Comparison of ENCODE assay signal across 8 cellular contexts in genomic region chr1:156816561-156817328, GRCh38. TPM values are rescaled to one million over a fixed set of nuclear protein-coding genes. Genes with fewer than 3 reads are reported as not detected.
DNase-seq lines count a peak whose midpoint lies in the region; ATAC-seq, FAIRE-seq and TF ChIP-seq lines count a peak whose summit lies in the region.

TSS of gene SH2D2A (minus strand) at chr1:156816848. CDS start at chr1:156816708, 140 bp downstream.

- H3K79me2 ChIP-seq in KMS-11 (ENCODE audit: insufficient read depth, low read depth), result no peaks in the 10 kb centered on the region
- H3K79me2 ChIP-seq in endothelial cell of umbilical vein (ENCODE audit: control insufficient read depth, insufficient read depth, low read length), result no peaks in the 10 kb centered on the region

- no peaks in the 10 kb centered on the region for H3K9me1 ChIP-seq in endothelial cell of umbilical vein (replicated peaks; ENCODE audit: control insufficient read depth, extremely low read depth, insufficient read depth, low read length)

- peak; percentile 62 for FAIRE-seq in endothelial cell of umbilical vein (lab: Jason Lieb, UNC)

- peak within 1 kb of the TSS; percentile 1; the same call in 1 of the 2 replicates for H3K4me2 ChIP-seq in KMS-11
- peak within 1 kb of the TSS; percentile 3 for H3K4me2 ChIP-seq in endothelial cell of umbilical vein (ENCODE audit: insufficient read depth, low read length)

- ATAC-seq in GM19395 (IDR thresholded peaks at IDR 0.05; ENCODE audit: unreplicated experiment), result peak; percentile 76
- no peak for ATAC-seq in HG03095 (IDR thresholded peaks at IDR 0.05; ENCODE audit: unreplicated experiment)

- no peaks in the 10 kb centered on the region for H3K36me3 ChIP-seq in KMS-11 (ENCODE audit: insufficient read depth)
- H3K36me3 ChIP-seq in endothelial cell of umbilical vein (ENCODE audit: control insufficient read depth in 2 of 2, extremely low read depth in 1 of 2, insufficient read depth in 2 of 2, low read length in 2 of 2), result no peaks in the 10 kb centered on the region
- no peaks in the 10 kb centered on the region for H3K36me3 ChIP-seq in skeletal muscle tissue (ENCODE audit: control insufficient read depth in 3 of 3, insufficient read depth in 3 of 3, low read length in 3 of 3)

- POLR2A ChIA-PET in endothelial cell of umbilical vein (lab: Charles Lee), result no interaction called here

- no peak for TF ChIP-seq POLR2A in endothelial cell of umbilical vein (IDR thresholded peaks at IDR 0.05; ENCODE audit: low read depth, low read length)

- BruUV-seq in endothelial cell of umbilical vein (replicated peaks; lab: Mats Ljungman, UMichigan), result no TSS peak

- H3K9me3 ChIP-seq in endothelial cell of umbilical vein (replicated peaks; ENCODE audit: control insufficient read depth, insufficient read depth, low read length), result no peaks in the 10 kb centered on the region
- H3K9me3 ChIP-seq in skeletal muscle tissue (ENCODE audit: control insufficient read depth in 3 of 3, low read length in 3 of 3), result no peaks in the 10 kb centered on the region

- dilution Hi-C loops in endothelial cell of umbilical vein (cut with MboI; ENCODE audit: extremely low pct_ligation_motif_present, low sequenced_read_pairs), result no loop called here

- TF ChIP-seq CTCF in KMS-11 (conservative IDR thresholded peaks at IDR 0.05; ENCODE audit: low read depth, low read length) (no peak), endothelial cell of umbilical vein (IDR thresholded peaks at IDR 0.05; ENCODE audit: extremely low read depth in 1 of 2, insufficient read depth in 1 of 2, low read depth in 1 of 2, low read length in 2 of 2) (no peak)

- no peak within 1 kb of the TSS for H3K27ac ChIP-seq in KMS-11
- no peak within 1 kb of the TSS for H3K27ac ChIP-seq in endothelial cell of umbilical vein (ENCODE audit: insufficient read depth, low read depth, low read length)
- H3K27ac ChIP-seq in skeletal muscle tissue (ENCODE audit: low read depth, low read length), result peak within 1 kb of the TSS; percentile 70

- DNase-seq in activated CD4-positive, alpha-beta T cell treated with anti-CD3 and anti-CD28 coated beads, Interleukin-2, amount 50 U/mL, for 4 hours, result peak; percentile 94 to 96
- DNase-seq in endothelial cell of umbilical vein (ENCODE audit: low read depth, low spot score), result no peak
- no peak for DNase-seq in glomerular visceral epithelial cell (ENCODE audit: extremely low spot score)
- DNase-seq in NCI-H2227 treated with DMSO at 0.1 percent for 48 hours (lab: John Stamatoyannopoulos, UW), result no peak

- H3K4me1 ChIP-seq in KMS-11 (ENCODE audit: low read depth, poor library complexity, severe bottlenecking) (peaks cover 9% of the 10 kb centered on the region), endothelial cell of umbilical vein (ENCODE audit: control insufficient read depth, extremely low read depth, insufficient read depth, low read length) (peaks cover 33% of the 10 kb centered on the region), skeletal muscle tissue (ENCODE audit: control insufficient read depth in 3 of 3, insufficient read depth in 3 of 3, low read length in 3 of 3) (peaks cover 18 to 26% (median 23%) of the 10 kb centered on the region in 3 donors)

- peaks cover 10% of the 10 kb centered on the region; the same call in 1 of the 2 replicates for H3K27me3 ChIP-seq in KMS-11 (ENCODE audit: insufficient read depth, low read depth)
- peaks cover 3 to 6% of the 10 kb centered on the region in 2 experiments for H3K27me3 ChIP-seq in endothelial cell of umbilical vein (ENCODE audit: control insufficient read depth in 2 of 2, insufficient read depth in 2 of 2, low read length in 2 of 2)
- H3K27me3 ChIP-seq in skeletal muscle tissue (ENCODE audit: control insufficient read depth in 3 of 3, insufficient read depth in 3 of 3, low read length in 3 of 3), result peaks cover 6 to 15% (median 7%) of the 10 kb centered on the region in 3 donors

- H2AFZ ChIP-seq in KMS-11 (ENCODE audit: low read depth), result peak within 1 kb of the TSS; percentile 32
- peak within 1 kb of the TSS; percentile 16 for H2AFZ ChIP-seq in endothelial cell of umbilical vein (ENCODE audit: low read depth, low read length)

- no peak within 1 kb of the TSS for H3K9ac ChIP-seq in KMS-11
- no peak within 1 kb of the TSS for H3K9ac ChIP-seq in endothelial cell of umbilical vein (replicated peaks; ENCODE audit: extremely low read depth, insufficient read depth, low read length)
- H3K9ac ChIP-seq in skeletal muscle tissue (ENCODE audit: low read depth in 1 of 3, low read length in 3 of 3), result peak within 1 kb of the TSS; percentile 43 to 59 (median 54)

- H4K20me1 ChIP-seq in KMS-11 (ENCODE audit: insufficient read depth), result no peaks in the 10 kb centered on the region
- no peaks in the 10 kb centered on the region for H4K20me1 ChIP-seq in endothelial cell of umbilical vein (replicated peaks; ENCODE audit: control insufficient read depth, extremely low read depth, insufficient read depth, low read length)

- no peak within 1 kb of the TSS for H3K4me3 ChIP-seq in KMS-11 (IDR thresholded peaks at IDR 0.05; ENCODE audit: insufficient read depth, low read depth, low read length)
- no peak within 1 kb of the TSS for H3K4me3 ChIP-seq in endothelial cell of umbilical vein (replicated peaks in 1 of 3; ENCODE audit: insufficient read depth in 1 of 3, low read depth in 1 of 3, low read length in 3 of 3)
- H3K4me3 ChIP-seq in skeletal muscle tissue (ENCODE audit: low read length in 3 of 3), result peak within 1 kb of the TSS; percentile 32 to 65 (median 54)

- intact Hi-C loops in endothelial cell of umbilical vein (cut with micrococcal nuclease), result no loop called here

- CTCF ChIA-PET in endothelial cell of umbilical vein (lab: Charles Lee), result interaction anchor here (0.9 to 5.0 kb wide), 4 partner anchors 9 to 127 kb away, joined by 3 to 67 read pairs (median 4); partner anchors contain the start of genes INSRR and NTRK1

TF ChIP-seq in endothelial cell of umbilical vein, 7 proteins besides CTCF, POLR2A, EP300 and RAD21:
- no peak for TF ChIP-seq EZH2 (IDR thresholded peaks at IDR 0.05; ENCODE audit: borderline replicate concordance, low read depth, low read length, severe bottlenecking)
- no peak for TF ChIP-seq JUN (IDR thresholded peaks at IDR 0.05; ENCODE audit: borderline replicate concordance, insufficient read depth, insufficient read length, low read depth)
- TF ChIP-seq MAX (IDR thresholded peaks at IDR 0.05; ENCODE audit: insufficient read depth, insufficient read length), result no peak
- TF ChIP-seq GATA2 (IDR thresholded peaks at IDR 0.05; ENCODE audit: insufficient read depth, insufficient read length, low read depth, low read length), result no peak
- no peak for TF ChIP-seq FOS (IDR thresholded peaks at IDR 0.05; ENCODE audit: borderline replicate concordance, insufficient read depth, low read length)
- no peak for TF ChIP-seq MYC (IDR thresholded peaks at IDR 0.05; ENCODE audit: low read depth, low read length)
- TF ChIP-seq POLR2AphosphoS5 (IDR thresholded peaks at IDR 0.05; ENCODE audit: insufficient read depth, low read depth, low read length), result no peak

RNA-seq across cellular contexts. Expression of gene SH2D2A, which starts in this region (rescaled TPM):
- 1.1 and 1.8 TPM in 2 replicates for total RNA-seq in endothelial cell of umbilical vein
- 0.41 and 0.92 TPM in 2 replicates for polyA plus RNA-seq in endothelial cell of umbilical vein
- polyA plus RNA-seq in endothelial cell of umbilical vein (2011; cell fraction: cytosol; rRNA removed), result 0.49 and 0.53 TPM in 2 replicates
- polyA plus RNA-seq in endothelial cell of umbilical vein (2011; cell fraction: nucleus; rRNA removed), result 0.53 and 0.56 TPM in 2 replicates
- polyA plus RNA-seq in endothelial cell of umbilical vein (2012), result 1.5 and 1.7 TPM in 2 replicates
- polyA minus RNA-seq in endothelial cell of umbilical vein, result 0.23 TPM in 1 of 2 replicates, not detected in the other
- polyA minus RNA-seq in endothelial cell of umbilical vein (2011; cell fraction: cytosol; rRNA and poly(A)+ RNA removed), result 1.7 TPM
- polyA minus RNA-seq in endothelial cell of umbilical vein (2011; cell fraction: nucleus; rRNA and poly(A)+ RNA removed), result 0.63 TPM in 1 of 2 replicates, not detected in the other
- total RNA-seq in skeletal muscle tissue, result not detected

Comparison
In these comparisons a context has a peak if more than half of its experiments do, and no peak if none do; other contexts are left out.
1. H3K4me3 ChIP-seq: peak in skeletal muscle tissue (3 of 3); none in KMS-11 (single experiment) and endothelial cell of umbilical vein (0 of 3).
2. H3K9ac ChIP-seq: peak in skeletal muscle tissue (3 of 3); none in KMS-11 (single experiment) and endothelial cell of umbilical vein (single experiment).
3. DNase-seq: peak in activated CD4-positive, alpha-beta T cell treated with anti-CD3 and anti-CD28 coated beads, Interleukin-2, amount 50 U/mL, for 4 hours (2 of 2); none in endothelial cell of umbilical vein (single experiment), glomerular visceral epithelial cell (single experiment) and NCI-H2227 treated with DMSO at 0.1 percent for 48 hours (single experiment).